ENCODE assay signal across 8 cellular contexts in the genomic region with DNA sequence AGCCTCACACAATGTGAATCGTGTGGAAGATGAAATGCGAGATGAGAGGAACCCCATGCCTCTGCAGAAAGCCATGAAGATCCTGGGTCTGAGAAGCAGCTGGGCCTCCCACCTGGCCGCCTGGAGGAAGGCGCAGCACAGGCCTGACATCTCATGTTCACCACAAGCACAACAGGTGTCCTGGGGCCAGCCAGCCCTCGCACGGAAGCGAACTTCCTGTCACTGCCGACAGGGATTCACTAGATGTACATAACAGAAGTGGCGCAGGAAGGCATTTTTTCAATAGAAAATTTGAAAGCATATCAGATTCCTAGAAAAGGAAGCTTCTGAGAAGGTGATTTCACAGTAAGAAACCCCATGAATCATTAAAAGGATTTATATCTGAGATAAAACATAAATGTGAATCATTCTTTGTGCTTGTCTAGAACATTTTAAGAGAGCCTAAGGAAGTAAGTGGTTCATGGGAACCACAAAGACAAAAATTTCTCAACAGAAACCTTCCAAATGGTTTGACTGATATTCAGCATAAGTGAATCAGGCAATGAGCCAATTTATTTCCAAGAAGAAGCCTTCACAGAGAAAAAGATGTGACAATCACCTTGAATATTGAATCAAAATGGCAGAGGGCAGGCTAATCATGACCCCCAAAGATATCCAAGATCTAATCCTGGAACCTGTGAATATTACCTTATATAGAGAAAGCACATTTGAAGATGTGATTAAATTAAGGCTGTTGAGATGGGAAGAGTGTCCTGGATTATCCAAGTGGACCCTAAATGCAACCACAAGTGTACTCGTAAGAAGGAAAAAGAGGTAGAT.
DNase-seq lines count a peak whose midpoint lies in the region; ATAC-seq and TF ChIP-seq lines count a peak whose summit lies in the region.

No MANE protein-coding gene starts in this region.

- H3K79me2 ChIP-seq in neural progenitor cell (ENCODE audit: low read depth) = no peaks in the 10 kb centered on the region

- no peak overlapping the region for H3K4me2 ChIP-seq in neural progenitor cell

- POLR2A ChIA-PET in GM10248 (lab: Yijun Ruan, JAX) = no interaction called here

- H3K4me3 Mint-ChIP-seq in activated CD8-positive, alpha-beta memory T cell treated with anti-CD3 and anti-CD28 coated beads, Interleukin-2, amount 10 ng/mL, durations not matched to agents 7 days and 5 days = peak overlapping the region; percentile 7
- H3K4me3 Mint-ChIP-seq in neural progenitor cell = no peak overlapping the region

- H3K4me1 Mint-ChIP-seq in activated CD8-positive, alpha-beta memory T cell treated with anti-CD3 and anti-CD28 coated beads, Interleukin-2, amount 10 ng/mL, durations not matched to agents 7 days and 5 days = peaks cover 68% of the 10 kb centered on the region
- H3K4me1 Mint-ChIP-seq in neural progenitor cell = no peaks in the 10 kb centered on the region

- ATAC-seq in GM21786 (IDR thresholded peaks at IDR 0.05; ENCODE audit: unreplicated experiment) (peak; percentile 98), lower lobe of right lung (peak; percentile 28 to 41), upper lobe of right lung (peak; percentile 40)
- peak; percentile 95 for ATAC-seq in activated CD8-positive, alpha-beta memory T cell treated with anti-CD3 and anti-CD28 coated beads, Interleukin-2, amount 10 ng/mL, durations not matched to agents 7 days and 5 days

- intact Hi-C loops in lower lobe of right lung (cut with DNase I) = loop anchor here (10.0 kb wide), 1 partner anchor 424 kb away; no protein-coding TSS in a partner anchor
- intact Hi-C loops in upper lobe of right lung (cut with DNase I) = no loop called here
- intact Hi-C loops in cardiac septum (cut with DNase I) = no loop called here

- H3K27ac ChIP-seq in lower lobe of right lung (no peak overlapping the region), upper lobe of right lung (no peak overlapping the region), neural progenitor cell (no peak overlapping the region)

- CTCF ChIA-PET in GM10248 (lab: Yijun Ruan, JAX) = interaction anchor here (1.7 to 2.7 kb wide), 3 partner anchors 18 to 502 kb away, joined by 3 to 11 read pairs (median 6); no protein-coding TSS in a partner anchor
- CTCF ChIA-PET in activated CD8-positive, alpha-beta memory T cell treated with anti-CD3 and anti-CD28 coated beads, Interleukin-2, amount 10 ng/mL, durations not matched to agents 7 days and 5 days (lab: Charles Lee) = interaction anchor here (1.0 to 5.1 kb wide), 4 partner anchors 10 to 187 kb away, joined by 3 to 73 read pairs (median 14); no protein-coding TSS in a partner anchor

- H3K9me3 ChIP-seq in lower lobe of right lung (no peaks in the 10 kb centered on the region), upper lobe of right lung (no peaks in the 10 kb centered on the region), neural progenitor cell (ENCODE audit: low read depth) (no peaks in the 10 kb centered on the region)

- H4K20me1 ChIP-seq in neural progenitor cell (ENCODE audit: low read depth) = no peaks in the 10 kb centered on the region

- TF ChIP-seq CTCF in GM10248 (IDR thresholded peaks at IDR 0.05; ENCODE audit: control extremely low read depth, extremely low read depth, low read depth, missing control alignments) = no peak
- TF ChIP-seq CTCF in lower lobe of right lung (IDR thresholded peaks at IDR 0.05) = no peak
- no peak for TF ChIP-seq CTCF in upper lobe of right lung (IDR thresholded peaks at IDR 0.05)
- TF ChIP-seq CTCF in neural progenitor cell (IDR thresholded peaks at IDR 0.05) = no peak

- DNase-seq in GM10248 (ENCODE audit: extremely low spot score) (peak; percentile 53), M059J (ENCODE audit: low read depth) (peak; percentile 38), lower lobe of right lung (peak; percentile 46), upper lobe of right lung (no peak), cardiac septum (ENCODE audit: low spot score) (no peak), neural progenitor cell (ENCODE audit: low spot score) (no peak)
- DNase-seq in activated CD8-positive, alpha-beta memory T cell treated with anti-CD3 and anti-CD28 coated beads, Interleukin-2, amount 10 ng/mL, durations not matched to agents 7 days and 5 days = peak; percentile 95

- no peak overlapping the region for H2AFZ ChIP-seq in neural progenitor cell (replicated peaks)

- H3K4me1 ChIP-seq in lower lobe of right lung (no peaks in the 10 kb centered on the region), upper lobe of right lung (peaks cover 2% of the 10 kb centered on the region), neural progenitor cell (peaks cover 4% of the 10 kb centered on the region)

- H3K9me3 Mint-ChIP-seq in activated CD8-positive, alpha-beta memory T cell treated with anti-CD3 and anti-CD28 coated beads, Interleukin-2, amount 10 ng/mL, durations not matched to agents 7 days and 5 days (ENCODE audit: low read depth) = peaks cover 10% of the 10 kb centered on the region
- no peaks in the 10 kb centered on the region for H3K9me3 Mint-ChIP-seq in neural progenitor cell

- peak overlapping the region; percentile 92 for H3K27ac Mint-ChIP-seq in activated CD8-positive, alpha-beta memory T cell treated with anti-CD3 and anti-CD28 coated beads, Interleukin-2, amount 10 ng/mL, durations not matched to agents 7 days and 5 days
- H3K27ac Mint-ChIP-seq in neural progenitor cell = no peak overlapping the region

- peaks cover 60% of the 10 kb centered on the region for H3K36me3 Mint-ChIP-seq in activated CD8-positive, alpha-beta memory T cell treated with anti-CD3 and anti-CD28 coated beads, Interleukin-2, amount 10 ng/mL, durations not matched to agents 7 days and 5 days
- H3K36me3 Mint-ChIP-seq in neural progenitor cell = no peaks in the 10 kb centered on the region

- H3K36me3 ChIP-seq in lower lobe of right lung (no peaks in the 10 kb centered on the region), upper lobe of right lung (no peaks in the 10 kb centered on the region), neural progenitor cell (no peaks in the 10 kb centered on the region)

- H3K27me3 ChIP-seq in lower lobe of right lung (ENCODE audit: low read depth) = no peaks in the 10 kb centered on the region
- no peaks in the 10 kb centered on the region for H3K27me3 ChIP-seq in upper lobe of right lung
- H3K27me3 ChIP-seq in neural progenitor cell = no peaks in the 10 kb centered on the region

- no peak overlapping the region for H3K4me3 ChIP-seq in lower lobe of right lung
- no peak overlapping the region for H3K4me3 ChIP-seq in upper lobe of right lung
- no peak overlapping the region for H3K4me3 ChIP-seq in neural progenitor cell

- H3K27me3 Mint-ChIP-seq in activated CD8-positive, alpha-beta memory T cell treated with anti-CD3 and anti-CD28 coated beads, Interleukin-2, amount 10 ng/mL, durations not matched to agents 7 days and 5 days = no peaks in the 10 kb centered on the region
- H3K27me3 Mint-ChIP-seq in neural progenitor cell (ENCODE audit: insufficient read depth, low read depth) = no peaks in the 10 kb centered on the region

- H3K9ac ChIP-seq in neural progenitor cell = no peak overlapping the region

- no peaks in the 10 kb centered on the region for H3F3A ChIP-seq in neural progenitor cell (ENCODE audit: low read depth)

Comparison
In these comparisons a context has a peak if more than half of its experiments do, and no peak if none do; other contexts are left out.
1. DNase-seq: peak in GM10248 (single experiment), M059J (single experiment), activated CD8-positive, alpha-beta memory T cell treated with anti-CD3 and anti-CD28 coated beads, Interleukin-2, amount 10 ng/mL, durations not matched to agents 7 days and 5 days (single experiment) and lower lobe of right lung (single experiment); none in upper lobe of right lung (single experiment), cardiac septum (single experiment) and neural progenitor cell (single experiment).
2. ATAC-seq: peak in every context shown above with its lines; median percentile 98 in GM21786; 95 in activated CD8-positive, alpha-beta memory T cell treated with anti-CD3 and anti-CD28 coated beads, Interleukin-2, amount 10 ng/mL, durations not matched to agents 7 days and 5 days; 40 in upper lobe of right lung; 34 in lower lobe of right lung.